In the genomic region with DNA sequence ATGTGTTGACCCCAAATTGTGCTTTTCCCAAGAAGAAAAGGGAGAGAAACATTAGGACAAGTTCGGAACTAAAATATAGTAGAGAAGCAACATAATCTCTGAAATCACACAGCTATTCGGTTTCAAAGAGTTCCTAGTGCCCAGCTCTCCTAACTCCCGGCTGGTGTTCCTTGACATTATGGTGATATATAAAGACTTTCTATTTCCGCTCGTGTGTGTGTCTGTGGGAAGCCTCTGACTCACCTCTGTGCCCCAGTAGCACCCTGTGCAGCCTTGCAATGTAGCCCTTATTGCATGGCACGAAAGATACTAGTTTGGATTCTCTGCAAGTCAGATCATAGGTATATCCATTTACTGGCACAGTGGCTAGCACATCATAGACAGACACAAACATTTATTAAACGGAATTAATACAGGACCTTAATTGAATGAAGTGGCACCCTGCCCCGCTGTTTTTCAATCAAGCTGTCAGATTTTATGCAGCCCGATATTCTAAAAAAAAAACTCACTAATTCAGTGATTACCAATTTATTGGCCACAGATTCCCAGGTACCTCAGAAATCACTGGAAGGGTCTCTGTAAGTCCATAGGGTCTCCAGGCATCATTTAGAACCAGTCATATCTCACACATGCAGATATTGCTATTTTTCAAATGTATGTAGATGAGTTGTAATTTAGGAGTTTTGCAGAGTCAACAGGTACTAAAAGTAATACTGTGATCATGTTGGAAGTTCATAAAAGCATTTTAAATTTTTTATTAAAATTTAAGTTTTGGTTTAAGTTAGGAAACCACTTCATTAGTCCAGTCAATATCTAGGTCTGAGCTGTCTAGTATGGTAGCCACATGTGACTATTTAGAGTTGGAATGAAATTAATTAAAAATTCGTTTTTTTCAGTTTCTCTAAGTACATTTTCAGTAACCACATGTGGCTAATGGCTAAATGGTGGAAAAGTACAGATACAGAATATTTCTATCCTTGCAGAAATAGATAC, we compare ENCODE assay signal across 8 cellular contexts. TPM values are rescaled to one million over a fixed set of nuclear protein-coding genes. Genes with fewer than 3 reads are reported as not detected.
DNase-seq lines count a peak whose midpoint lies in the region; ATAC-seq and TF ChIP-seq lines count a peak whose summit lies in the region.

No MANE protein-coding gene starts in this region.

- no peaks in the 10 kb centered on the region for H3K9me3 Mint-ChIP-seq in activated T-cell treated with anti-CD3 and anti-CD28 coated beads, Interleukin-2, amount 50 U/mL, for 72 hours

- WGBS in gastroesophageal sphincter (ENCODE audit: low coverage in 1 of 2), 2 donors: 31 to 33% methylated on average over 4 to 10 of the region's 10 CpGs

- TF ChIP-seq EP300 in gastroesophageal sphincter (IDR thresholded peaks at IDR 0.05): no peak

- peaks cover 16% of the 10 kb centered on the region for H3K4me1 Mint-ChIP-seq in activated T-cell treated with anti-CD3 and anti-CD28 coated beads, Interleukin-2, amount 50 U/mL, for 72 hours (ENCODE audit: low read depth)

- H3K36me3 Mint-ChIP-seq in activated T-cell treated with anti-CD3 and anti-CD28 coated beads, Interleukin-2, amount 50 U/mL, for 72 hours (ENCODE audit: insufficient read depth in 2 of 2): peaks cover 0 to 2% of the 10 kb centered on the region in 2 donors

- H3K4me3 ChIP-seq in WI38 (ENCODE audit: low read depth, low read length) (peak overlapping the region; percentile 64), gastroesophageal sphincter (peak overlapping the region; percentile 37 to 71), parathyroid adenoma (ENCODE audit: low read depth, low read length) (peak overlapping the region; percentile 66)

- DNase-seq in activated T-cell treated with anti-CD3 and anti-CD28 coated beads, Interleukin-2, amount 50 U/mL, for 72 hours: peak in 1 of 2 donors; percentile 27
- no peak for DNase-seq in activated T-cell treated with anti-CD3 and anti-CD28 coated beads, Interleukin-2, amount 50 U/mL, for 1 hour
- no peak for DNase-seq in mucosa of gallbladder (ENCODE audit: low spot score)
- DNase-seq in GM19238 (ENCODE audit: insufficient read length, low spot score): no peak

- H3K4me2 ChIP-seq in parathyroid adenoma (ENCODE audit: low read length): peak overlapping the region; percentile 96

- H3K27ac Mint-ChIP-seq in activated T-cell treated with anti-CD3 and anti-CD28 coated beads, Interleukin-2, amount 50 U/mL, for 72 hours: no peak overlapping the region

- no peaks in the 10 kb centered on the region for H3K27me3 ChIP-seq in gastroesophageal sphincter
- H3K27me3 ChIP-seq in parathyroid adenoma (ENCODE audit: control insufficient read depth, insufficient read depth, low read length): no peaks in the 10 kb centered on the region

- TF ChIP-seq POLR2A in gastroesophageal sphincter (IDR thresholded peaks at IDR 0.05): no peak

- H3K36me3 ChIP-seq in gastroesophageal sphincter (no peaks in the 10 kb centered on the region), parathyroid adenoma (ENCODE audit: control insufficient read depth, insufficient read depth, low read length) (no peaks in the 10 kb centered on the region)

- peak overlapping the region; percentile 98 for H3K4me3 Mint-ChIP-seq in activated T-cell treated with anti-CD3 and anti-CD28 coated beads, Interleukin-2, amount 50 U/mL, for 72 hours

- no peaks in the 10 kb centered on the region for H3K79me2 ChIP-seq in parathyroid adenoma

- TF ChIP-seq CTCF in WI38 (IDR thresholded peaks at IDR 0.05; ENCODE audit: low read depth, low read length) (no peak), gastroesophageal sphincter (IDR thresholded peaks at IDR 0.05) (no peak), parathyroid adenoma (IDR thresholded peaks at IDR 0.05) (no peak)

- ATAC-seq in activated T-cell treated with anti-CD3 and anti-CD28 coated beads, Interleukin-2, amount 50 U/mL, for 72 hours (replicated peaks in 1 of 2): peak; percentile 77 to 79
- ATAC-seq in gastroesophageal sphincter (peak; percentile 30), GM18867 (IDR thresholded peaks at IDR 0.05; ENCODE audit: unreplicated experiment) (no peak)

- peaks cover 48% of the 10 kb centered on the region for H3K27me3 Mint-ChIP-seq in activated T-cell treated with anti-CD3 and anti-CD28 coated beads, Interleukin-2, amount 50 U/mL, for 72 hours (ENCODE audit: low read depth)

- H3K9ac ChIP-seq in parathyroid adenoma: no peak overlapping the region

- H2AFZ ChIP-seq in parathyroid adenoma: peak overlapping the region; percentile 93

- H3K4me1 ChIP-seq in gastroesophageal sphincter (peaks cover 0 to 11% (median 4%) of the 10 kb centered on the region in 3 donors), parathyroid adenoma (no peaks in the 10 kb centered on the region)

- H3K27ac ChIP-seq in gastroesophageal sphincter (peak overlapping the region in 3 of 4 donors; percentile 82 to 84 (median 83)), parathyroid adenoma (no peak overlapping the region)

- H3K9me3 ChIP-seq in gastroesophageal sphincter: no peaks in the 10 kb centered on the region
- no peaks in the 10 kb centered on the region for H3K9me3 ChIP-seq in parathyroid adenoma (ENCODE audit: control insufficient read depth, low read length)

RNA-seq across cellular contexts. Expression of a gene that starts 43.3 kb away (rescaled TPM):
- not detected for total RNA-seq in activated T-cell treated with anti-CD3 and anti-CD28 coated beads, Interleukin-2, amount 50 U/mL, for 72 hours
- 1 to 10 TPM in 3 of 4 donors, not detected in 1; 1.7 to 2.7 (median 2.2) TPM for total RNA-seq in gastroesophageal sphincter
- 0.52 TPM for total RNA-seq in mucosa of gallbladder
